Comparison of ENCODE assay signal across 8 cellular contexts in genomic region chr2:190781604-190782198, GRCh38.
DNase-seq lines count a peak whose midpoint lies in the region; ATAC-seq and TF ChIP-seq lines count a peak whose summit lies in the region.

No MANE protein-coding gene starts in this region.

- CTCF ChIA-PET in Calu3 (lab: Charles Lee) (no interaction called here), OCI-LY7 (lab: Charles Lee; ENCODE audit: unreplicated experiment) (no interaction called here)

- H3K27ac ChIP-seq in OCI-LY7 (ENCODE audit: low read depth, low read length, poor library complexity, severe bottlenecking) (no peak overlapping the region), foreskin keratinocyte (no peak overlapping the region), prostate gland (no peak overlapping the region)

- DNase-seq in Calu3: peak; percentile 69
- peak; percentile 31 for DNase-seq in HS-5 (ENCODE audit: low read depth)
- peak; percentile 51 for DNase-seq in OCI-LY7 (ENCODE audit: low spot score)
- peak; percentile 11 for DNase-seq in activated T-helper 1 cell treated with anti-CD3 and anti-CD28 coated beads, Interleukin-12 subunit alpha, Interleukin-12 subunit beta, Interleukin-2, Interleukin-4 antibody, amounts not matched to agents 30 ng/mL and 10 ng/mL and 1 ng/mL, durations not matched to agents 14 hours and 24 hours and 36 hours (ENCODE audit: low spot score)
- DNase-seq in foreskin keratinocyte: no peak
- DNase-seq in prostate gland (ENCODE audit: low spot score): peak; percentile 16

- no peak overlapping the region for H3K4me3 ChIP-seq in OCI-LY7 (ENCODE audit: low read depth, low read length, poor library complexity, severe bottlenecking)
- no peak overlapping the region for H3K4me3 ChIP-seq in prostate gland

- no TSS peak for BruUV-seq in Calu3 (replicated peaks; lab: Mats Ljungman, UMichigan)
- BruUV-seq in OCI-LY7 (replicated peaks; lab: Mats Ljungman, UMichigan): no TSS peak

- H3K4me1 Mint-ChIP-seq in Calu3 (ENCODE audit: low read depth, unreplicated experiment): peaks cover 13% of the 10 kb centered on the region
- peaks cover 43% of the 10 kb centered on the region for H3K4me1 Mint-ChIP-seq in activated T-helper 1 cell treated with anti-CD3 and anti-CD28 coated beads, Interleukin-12 subunit alpha, Interleukin-12 subunit beta, Interleukin-2, Interleukin-4 antibody, amounts not matched to agents 30 ng/mL and 10 ng/mL and 1 ng/mL, durations not matched to agents 14 hours and 24 hours and 36 hours (ENCODE audit: low read depth)

- TF ChIP-seq POLR2A in prostate gland (IDR thresholded peaks at IDR 0.05): no peak

- ATAC-seq in foreskin keratinocyte: peak; percentile 58
- no peak for ATAC-seq in GM18858 (IDR thresholded peaks at IDR 0.05; ENCODE audit: unreplicated experiment)
- ATAC-seq in HG03439 (IDR thresholded peaks at IDR 0.05; ENCODE audit: unreplicated experiment): no peak

- H3K79me2 ChIP-seq in OCI-LY7 (ENCODE audit: insufficient read depth, low read depth, low read length): no peaks in the 10 kb centered on the region

- no peaks in the 10 kb centered on the region for H3K9me3 ChIP-seq in OCI-LY7 (ENCODE audit: low read length)
- no peaks in the 10 kb centered on the region for H3K9me3 ChIP-seq in prostate gland

- TF ChIP-seq CTCF in Calu3 (IDR thresholded peaks at IDR 0.05; ENCODE audit: unreplicated experiment): peak; percentile 77
- TF ChIP-seq CTCF in OCI-LY7 (conservative IDR thresholded peaks at IDR 0.05; ENCODE audit: low read length): peak; percentile 79
- TF ChIP-seq CTCF in foreskin keratinocyte (conservative IDR thresholded peaks at IDR 0.05): peak; percentile 87
- peak; percentile 28 to 69 (median 44) for TF ChIP-seq CTCF in prostate gland (IDR thresholded peaks at IDR 0.05)

- H3K36me3 ChIP-seq in OCI-LY7 (ENCODE audit: insufficient read depth, low read length): no peaks in the 10 kb centered on the region
- H3K36me3 ChIP-seq in prostate gland: no peaks in the 10 kb centered on the region

- H3K4me1 ChIP-seq in OCI-LY7 (ENCODE audit: insufficient read depth, low read length, poor library complexity, severe bottlenecking) (no peaks in the 10 kb centered on the region), foreskin keratinocyte (peaks cover 3% of the 10 kb centered on the region), prostate gland (replicated peaks) (no peaks in the 10 kb centered on the region)

- H2AFZ ChIP-seq in OCI-LY7 (ENCODE audit: low read length): no peak overlapping the region

- no peaks in the 10 kb centered on the region for H3K36me3 Mint-ChIP-seq in Calu3 (ENCODE audit: insufficient read depth, unreplicated experiment)
- H3K36me3 Mint-ChIP-seq in activated T-helper 1 cell treated with anti-CD3 and anti-CD28 coated beads, Interleukin-12 subunit alpha, Interleukin-12 subunit beta, Interleukin-2, Interleukin-4 antibody, amounts not matched to agents 30 ng/mL and 10 ng/mL and 1 ng/mL, durations not matched to agents 14 hours and 24 hours and 36 hours (ENCODE audit: low read depth): peaks cover 6% of the 10 kb centered on the region

- intact Hi-C loops in Calu3 (cut with micrococcal nuclease; ENCODE audit: unreplicated experiment) (loop anchor here (1.0 to 2.0 kb wide), 3 partner anchors 19 to 249 kb away; no protein-coding TSS in a partner anchor), OCI-LY7 (cut with micrococcal nuclease; ENCODE audit: unreplicated experiment) (loop anchor here (2.0 kb wide), 2 partner anchors 249 to 373 kb away; no protein-coding TSS in a partner anchor), prostate gland (cut with DNase I) (loop anchor here (5.0 kb wide), 1 partner anchor 246 kb away; no protein-coding TSS in a partner anchor)
- intact Hi-C loops in activated T-helper 1 cell treated with anti-CD3 and anti-CD28 coated beads, Interleukin-12 subunit alpha, Interleukin-12 subunit beta, Interleukin-2, Interleukin-4 antibody, amounts not matched to agents 30 ng/mL and 10 ng/mL and 1 ng/mL, durations not matched to agents 14 hours and 24 hours and 36 hours (cut with micrococcal nuclease): loop anchor here (1.0 to 2.0 kb wide), 6 partner anchors 10 to 249 kb away; no protein-coding TSS in a partner anchor

- no peak overlapping the region for H3K27ac Mint-ChIP-seq in Calu3 (ENCODE audit: unreplicated experiment)
- H3K27ac Mint-ChIP-seq in activated T-helper 1 cell treated with anti-CD3 and anti-CD28 coated beads, Interleukin-12 subunit alpha, Interleukin-12 subunit beta, Interleukin-2, Interleukin-4 antibody, amounts not matched to agents 30 ng/mL and 10 ng/mL and 1 ng/mL, durations not matched to agents 14 hours and 24 hours and 36 hours: peak overlapping the region; percentile 45

- no peak overlapping the region for H3K4me3 Mint-ChIP-seq in Calu3 (ENCODE audit: low read depth, unreplicated experiment)
- H3K4me3 Mint-ChIP-seq in activated T-helper 1 cell treated with anti-CD3 and anti-CD28 coated beads, Interleukin-12 subunit alpha, Interleukin-12 subunit beta, Interleukin-2, Interleukin-4 antibody, amounts not matched to agents 30 ng/mL and 10 ng/mL and 1 ng/mL, durations not matched to agents 14 hours and 24 hours and 36 hours: no peak overlapping the region

- no peaks in the 10 kb centered on the region for H4K20me1 ChIP-seq in OCI-LY7 (ENCODE audit: insufficient read depth, low read length)

- H3K27me3 ChIP-seq in foreskin keratinocyte: no peaks in the 10 kb centered on the region
- no peaks in the 10 kb centered on the region for H3K27me3 ChIP-seq in prostate gland (replicated peaks; ENCODE audit: insufficient read depth)

- 39% methylated on average over 4 of the region's 4 CpGs for WGBS in prostate gland

- POLR2A ChIA-PET in OCI-LY7 (lab: Charles Lee): no interaction called here

- peaks cover 8% of the 10 kb centered on the region for H3K27me3 Mint-ChIP-seq in Calu3 (ENCODE audit: unreplicated experiment)
- no peaks in the 10 kb centered on the region for H3K27me3 Mint-ChIP-seq in activated T-helper 1 cell treated with anti-CD3 and anti-CD28 coated beads, Interleukin-12 subunit alpha, Interleukin-12 subunit beta, Interleukin-2, Interleukin-4 antibody, amounts not matched to agents 30 ng/mL and 10 ng/mL and 1 ng/mL, durations not matched to agents 14 hours and 24 hours and 36 hours (ENCODE audit: insufficient read depth)

- peaks cover 5% of the 10 kb centered on the region for H3K9me3 Mint-ChIP-seq in Calu3 (ENCODE audit: low read depth, unreplicated experiment)
- H3K9me3 Mint-ChIP-seq in activated T-helper 1 cell treated with anti-CD3 and anti-CD28 coated beads, Interleukin-12 subunit alpha, Interleukin-12 subunit beta, Interleukin-2, Interleukin-4 antibody, amounts not matched to agents 30 ng/mL and 10 ng/mL and 1 ng/mL, durations not matched to agents 14 hours and 24 hours and 36 hours: peaks cover 3% of the 10 kb centered on the region

- H3K9me2 ChIP-seq in OCI-LY7 (ENCODE audit: insufficient read depth, low read length): no peaks in the 10 kb centered on the region

- H3K4me2 ChIP-seq in OCI-LY7 (ENCODE audit: low read length): no peak overlapping the region

Comparison
In these comparisons a context has a peak if more than half of its experiments do, and no peak if none do; other contexts are left out.
1. DNase-seq: peak in Calu3 (single experiment), HS-5 (single experiment), OCI-LY7 (single experiment), activated T-helper 1 cell treated with anti-CD3 and anti-CD28 coated beads, Interleukin-12 subunit alpha, Interleukin-12 subunit beta, Interleukin-2, Interleukin-4 antibody, amounts not matched to agents 30 ng/mL and 10 ng/mL and 1 ng/mL, durations not matched to agents 14 hours and 24 hours and 36 hours (single experiment) and prostate gland (single experiment); none in foreskin keratinocyte (0 of 2).
2. Peak in every context shown above with its lines, with median percentiles within 50 percentile points of each other: CTCF ChIP-seq.